ENCODE assay signal across 9 cellular contexts in the genomic region with DNA sequence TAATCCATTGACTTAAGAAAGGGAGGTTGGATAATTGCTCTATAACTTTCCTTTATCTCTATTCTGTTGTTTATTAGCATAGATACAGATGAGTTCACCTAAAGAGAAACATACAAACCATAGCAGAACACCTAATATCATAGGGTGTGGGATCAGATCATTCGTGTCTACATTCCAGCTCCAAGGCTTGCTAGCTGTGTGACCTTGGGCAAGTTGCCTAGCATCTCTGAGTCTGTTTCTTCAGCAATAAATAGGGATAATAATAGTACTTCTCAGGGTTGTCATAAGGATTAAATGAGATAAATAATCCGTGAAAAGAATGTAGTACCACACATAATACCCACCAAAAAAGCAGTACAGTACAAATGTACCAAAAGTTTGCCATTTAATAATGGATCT.
DNase-seq lines count a peak whose midpoint lies in the region; ATAC-seq and TF ChIP-seq lines count a peak whose summit lies in the region.
"Had no signal": no experiment of that assay in that cellular context is flagged by ENCODE, and none has a peak within 500 bp of the region (broad histone marks: within the 10 kb centered on the region; RNA-seq: fewer than 3 reads in every experiment).

No MANE protein-coding gene starts in this region.

- H3K9me3 Mint-ChIP-seq in CD14-positive monocyte (peaks cover 0 to 4% (median 0%) of the 10 kb centered on the region in 7 donors), T-cell (no peaks in the 10 kb centered on the region)

- H3K27ac Mint-ChIP-seq in CD14-positive monocyte (peak overlapping the region; percentile 96 to 99 (median 98)), T-cell (peak overlapping the region; percentile 98 to 99)

- H3K27me3 ChIP-seq in ovary: no peaks in the 10 kb centered on the region

- TF ChIP-seq CTCF in CD14-positive monocyte (IDR thresholded peaks at IDR 0.05): no peak
- no peak for TF ChIP-seq CTCF in ovary (IDR thresholded peaks at IDR 0.05)

- H3K36me3 ChIP-seq in ovary: no peaks in the 10 kb centered on the region

- 2 to 11% (median 2%) methylated on average over 2 of the region's 2 CpGs for WGBS in ovary, 3 donors

- CTCF ChIA-PET in T-cell (lab: Charles Lee): interaction anchor here (1.1 to 6.2 kb wide), 4 partner anchors 27 to 130 kb away, joined by 3 to 62 read pairs (median 6); a partner anchor contains a TSS

- ATAC-seq in T-cell (replicated peaks in 1 of 4): peak in 2 of 4 experiments; percentile 2 to 19
- peak; percentile 17 for ATAC-seq in esophagus mucosa
- ATAC-seq in HG03571 (IDR thresholded peaks at IDR 0.05; ENCODE audit: unreplicated experiment): no peak

- no peak for TF ChIP-seq EP300 in ovary (IDR thresholded peaks at IDR 0.05)

- no peaks in the 10 kb centered on the region for H3K9me3 ChIP-seq in ovary

- no peak overlapping the region for H3K4me3 ChIP-seq in ovary

- TF ChIP-seq POLR2A in ovary (IDR thresholded peaks at IDR 0.05): no peak

- peak overlapping the region in 1 of 2 donors; percentile 56 for H3K4me3 Mint-ChIP-seq in CD14-positive monocyte
- peak overlapping the region; percentile 66 to 83 (median 72) for H3K4me3 Mint-ChIP-seq in T-cell

- no peak for DNase-seq in CD14-positive monocyte (ENCODE audit: low spot score)
- no peak for DNase-seq in T-cell
- peak in 3 of 5 donors; percentile 38 to 52 (median 52) for DNase-seq in ovary
- DNase-seq in middle frontal gyrus (ENCODE audit: extremely low spot score, low spot score): no peak
- DNase-seq in NCI-H748 treated with DMSO at 0.1 percent for 48 hours (lab: John Stamatoyannopoulos, UW): no peak
- no peak for DNase-seq in activated CD8-positive, alpha-beta memory T cell treated with anti-CD3 and anti-CD28 coated beads, Interleukin-2, amount 50 U/mL, for 4 hours
- DNase-seq: NK-92 treated with Interleukin-12 subunit alpha and Interleukin-12 subunit beta, amount 100 ng/mL, for 24 hours had no signal

- H3K27me3 Mint-ChIP-seq in CD14-positive monocyte (ENCODE audit: low read depth in 3 of 3): no peaks in the 10 kb centered on the region
- no peaks in the 10 kb centered on the region for H3K27me3 Mint-ChIP-seq in T-cell

- H3K4me1 ChIP-seq in ovary (ENCODE audit: insufficient read depth): peaks cover 23% of the 10 kb centered on the region

- peak overlapping the region; percentile 31 to 44 for H3K27ac ChIP-seq in ovary

- intact Hi-C loops in CD14-positive monocyte (cut with micrococcal nuclease): loop anchor here in 1 of 2 donors (5.0 kb wide), 2 partner anchors 95 to 130 kb away; a partner anchor contains a TSS
- intact Hi-C loops in ovary (cut with DNase I): loop anchor here in 2 of 4 donors (5.0 to 10.0 kb wide), 2 partner anchors 130 to 133 kb away; a partner anchor contains a TSS

- H3K4me1 Mint-ChIP-seq in CD14-positive monocyte (peaks cover 60% of the 10 kb centered on the region), T-cell (peaks cover 25 to 97% (median 94%) of the 10 kb centered on the region in 3 donors)

- peaks cover 37 to 71% of the 10 kb centered on the region in 2 donors for H3K36me3 Mint-ChIP-seq in CD14-positive monocyte
- peaks cover 5% of the 10 kb centered on the region for H3K36me3 Mint-ChIP-seq in T-cell

- POLR2A ChIA-PET in T-cell (lab: Charles Lee): interaction anchor here (1.1 to 1.6 kb wide), 5 partner anchors 9 to 132 kb away, joined by 3 to 14 read pairs (median 6); a partner anchor contains a TSS

Comparison
In these comparisons a context has a peak if more than half of its experiments do, and no peak if none do; other contexts are left out.
1. DNase-seq: peak in ovary (3 of 5); none in CD14-positive monocyte (single experiment), T-cell (0 of 34), middle frontal gyrus (single experiment), NCI-H748 treated with DMSO at 0.1 percent for 48 hours (single experiment) and activated CD8-positive, alpha-beta memory T cell treated with anti-CD3 and anti-CD28 coated beads, Interleukin-2, amount 50 U/mL, for 4 hours (single experiment).